In the genomic region with DNA sequence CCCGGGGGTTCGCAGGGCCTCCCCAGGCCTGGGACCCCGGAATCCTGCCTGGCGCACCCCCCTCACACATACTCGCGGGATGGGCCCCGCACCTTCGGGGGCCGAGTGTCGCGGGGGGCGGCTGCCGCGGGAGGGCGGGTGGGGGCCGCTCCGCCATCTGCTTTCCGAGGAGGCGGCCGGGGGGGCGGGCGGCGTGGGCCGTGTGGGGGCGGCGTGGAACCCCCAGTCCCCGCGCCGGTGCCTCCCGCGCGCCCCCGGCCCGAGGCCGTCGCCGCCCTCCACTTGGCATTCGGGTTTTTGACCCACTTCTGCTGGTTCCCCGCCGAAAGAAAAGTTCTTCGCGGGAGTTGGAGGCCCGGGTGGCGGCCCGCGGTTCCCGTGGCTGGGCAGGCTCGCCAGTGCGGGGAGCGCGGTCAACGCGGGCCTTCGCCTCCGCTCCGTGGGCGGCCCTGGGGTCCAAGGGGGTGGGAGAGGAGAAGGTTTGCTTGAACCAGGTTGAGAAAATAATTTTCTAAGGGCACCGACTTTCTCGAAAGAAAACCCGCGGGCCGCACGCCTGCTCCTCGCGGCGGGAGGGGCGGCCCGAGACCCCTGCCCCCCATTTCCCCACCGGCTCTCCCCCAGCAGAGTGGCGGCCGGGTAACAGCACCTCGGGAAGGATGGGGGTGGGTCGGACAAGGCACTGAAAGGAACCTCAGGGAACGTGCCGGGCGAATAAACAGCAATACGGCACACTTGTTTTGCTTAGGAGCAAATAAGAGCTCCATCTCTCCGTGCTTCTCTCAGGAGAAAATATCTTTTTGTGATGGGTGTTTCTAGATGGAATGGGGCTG, we compare ENCODE assay signal across 8 cellular contexts. TPM values are rescaled to one million over a fixed set of nuclear protein-coding genes. Genes with fewer than 3 reads are reported as not detected.
A peak's percentile ranks its signal among the peaks of the same experiment; 100 is the strongest.
DNase-seq lines count a peak whose midpoint lies in the region; TF ChIP-seq lines count a peak whose summit lies in the region.

No MANE protein-coding gene starts in this region.

- H3K9me3 ChIP-seq in H9 (ENCODE audit: control insufficient read depth, low read depth, low read length) (no peaks in the 10 kb centered on the region), skeletal muscle tissue (ENCODE audit: control insufficient read depth in 3 of 3, low read length in 3 of 3) (no peaks in the 10 kb centered on the region)

- no peak overlapping the region for H2BK20ac ChIP-seq in H9 (ENCODE audit: low read depth, low read length, poor library complexity, severe bottlenecking)

- no peak overlapping the region for H2BK5ac ChIP-seq in H9 (ENCODE audit: insufficient read length, low read length)

- H2AFZ ChIP-seq in H9 (ENCODE audit: low read length): no peak overlapping the region

- peak overlapping the region; percentile 75 to 83 for H3K4me3 Mint-ChIP-seq in H9
- H3K4me3 Mint-ChIP-seq in activated CD4-positive, alpha-beta memory T cell treated with anti-CD3 and anti-CD28 coated beads, Interleukin-2, amount 10 ng/mL, durations not matched to agents 7 days and 5 days: peak overlapping the region; percentile 73
- H3K4me3 Mint-ChIP-seq in glutamatergic neuron (ENCODE audit: unreplicated experiment): peak overlapping the region; percentile 88

- H3K27ac ChIP-seq in H9 (ENCODE audit: insufficient read length, low read depth, low read length): no peak overlapping the region
- H3K27ac ChIP-seq in skeletal muscle tissue (ENCODE audit: low read depth, low read length): peak overlapping the region; percentile 68

- H3K14ac ChIP-seq in H9 (ENCODE audit: insufficient read depth, low read length): peak overlapping the region; percentile 89; the same call in 1 of the 2 replicates

- CTCF ChIA-PET in activated CD4-positive, alpha-beta memory T cell treated with anti-CD3 and anti-CD28 coated beads, Interleukin-2, amount 10 ng/mL, durations not matched to agents 7 days and 5 days (lab: Charles Lee): interaction anchor here (0.7 to 1.9 kb wide), 3 partner anchors 12 to 1553 kb away, joined by 3 to 5 read pairs (median 4); partner anchors contain the start of gene KLHL21

- H4K5ac ChIP-seq in H9 (ENCODE audit: insufficient read length, low read depth, low read length): no peak overlapping the region

- peaks cover 6 to 9% (median 7%) of the 10 kb centered on the region in 3 donors for H3K36me3 ChIP-seq in skeletal muscle tissue (ENCODE audit: control insufficient read depth in 3 of 3, insufficient read depth in 3 of 3, low read length in 3 of 3)

- no peak overlapping the region for H2AK5ac ChIP-seq in H9 (ENCODE audit: insufficient read length, low read length)

- H3K23me2 ChIP-seq in H9 (ENCODE audit: insufficient read length, low read depth, low read length, poor library complexity, severe bottlenecking): peaks cover 17% of the 10 kb centered on the region

- no CpG with 5 or more reads among the region's 78 CpGs for WGBS in H9 (ENCODE audit: extremely low coverage, insufficient read length, low lambda C conversion rate)

- H3K9ac ChIP-seq in H9 (ENCODE audit: extremely low read depth, insufficient read length, low read length): peak overlapping the region; percentile 33
- H3K9ac ChIP-seq in skeletal muscle tissue (ENCODE audit: low read depth in 1 of 3, low read length in 3 of 3): peak overlapping the region; percentile 51 to 77 (median 67)

- H3K27me3 ChIP-seq in H9 (ENCODE audit: insufficient read depth, low read length): no peaks in the 10 kb centered on the region
- H3K27me3 ChIP-seq in skeletal muscle tissue (ENCODE audit: control insufficient read depth in 3 of 3, insufficient read depth in 3 of 3, low read length in 3 of 3): no peaks in the 10 kb centered on the region

- H3K79me1 ChIP-seq in H9 (ENCODE audit: insufficient read depth, low read depth, low read length, poor library complexity, severe bottlenecking): peaks cover 9% of the 10 kb centered on the region

- H3K4ac ChIP-seq in H9 (ENCODE audit: low read depth, low read length): no peak overlapping the region

- H3K23ac ChIP-seq in H9 (ENCODE audit: insufficient read length, low read depth, low read length): no peak overlapping the region

- H4K91ac ChIP-seq in H9 (ENCODE audit: insufficient read length, low read depth, low read length): no peak overlapping the region

- H3K79me2 ChIP-seq in H9 (ENCODE audit: insufficient read depth, low read length): peaks cover 15% of the 10 kb centered on the region; the same call in 1 of the 2 replicates

- H3K56ac ChIP-seq in H9 (ENCODE audit: insufficient read length, low read depth, low read length): no peak overlapping the region

- no peak overlapping the region for H2BK120ac ChIP-seq in H9 (ENCODE audit: low read depth, low read length, poor library complexity, severe bottlenecking)

- H4K20me1 ChIP-seq in H9 (ENCODE audit: control insufficient read depth, insufficient read depth, insufficient read length): no peaks in the 10 kb centered on the region

- no peak overlapping the region for H3K18ac ChIP-seq in H9 (ENCODE audit: insufficient read length, low read depth, low read length)

- H3K27me3 Mint-ChIP-seq in H9 (ENCODE audit: low read depth): peaks cover 14% of the 10 kb centered on the region
- no peaks in the 10 kb centered on the region for H3K27me3 Mint-ChIP-seq in activated CD4-positive, alpha-beta memory T cell treated with anti-CD3 and anti-CD28 coated beads, Interleukin-2, amount 10 ng/mL, durations not matched to agents 7 days and 5 days
- peaks cover 17% of the 10 kb centered on the region for H3K27me3 Mint-ChIP-seq in glutamatergic neuron (ENCODE audit: unreplicated experiment)

- no peak for DNase-seq in H9
- no peak for DNase-seq in activated CD4-positive, alpha-beta memory T cell treated with anti-CD3 and anti-CD28 coated beads, Interleukin-2, amount 10 ng/mL, durations not matched to agents 7 days and 5 days
- DNase-seq in glutamatergic neuron: peak; percentile 36
- no peak for DNase-seq in SHP77 (lab: John Stamatoyannopoulos, UW)
- DNase-seq in NCI-H187 (lab: John Stamatoyannopoulos, UW): no peak
- no peak for DNase-seq in SW 1271 (lab: John Stamatoyannopoulos, UW)
- no peak for DNase-seq in A172 (ENCODE audit: low spot score)

- H2BK15ac ChIP-seq in H9 (ENCODE audit: low read depth, low read length): no peak overlapping the region

- TF ChIP-seq CTCF in H9 (conservative IDR thresholded peaks at IDR 0.05): no peak
- no peak for TF ChIP-seq CTCF in glutamatergic neuron (IDR thresholded peaks at IDR 0.05; ENCODE audit: partially characterized antibody, unreplicated experiment)

- H3K27ac Mint-ChIP-seq in H9 (peak overlapping the region in 2 of 3 experiments; percentile 37 to 55; a peak in 2 of 7 replicates), glutamatergic neuron (ENCODE audit: unreplicated experiment) (no peak overlapping the region)
- no peak overlapping the region for H3K27ac Mint-ChIP-seq in activated CD4-positive, alpha-beta memory T cell treated with anti-CD3 and anti-CD28 coated beads, Interleukin-2, amount 10 ng/mL, durations not matched to agents 7 days and 5 days

- peaks cover 13 to 41% (median 32%) of the 10 kb centered on the region in 3 experiments; a peak in 6 of 7 replicates for H3K36me3 Mint-ChIP-seq in H9 (ENCODE audit: insufficient read depth in 1 of 3, low read depth in 3 of 3)
- H3K36me3 Mint-ChIP-seq in activated CD4-positive, alpha-beta memory T cell treated with anti-CD3 and anti-CD28 coated beads, Interleukin-2, amount 10 ng/mL, durations not matched to agents 7 days and 5 days (ENCODE audit: low read depth): peaks cover 26% of the 10 kb centered on the region
- H3K36me3 Mint-ChIP-seq in glutamatergic neuron (ENCODE audit: unreplicated experiment): no peaks in the 10 kb centered on the region

- POLR2A ChIA-PET in activated CD4-positive, alpha-beta memory T cell treated with anti-CD3 and anti-CD28 coated beads, Interleukin-2, amount 10 ng/mL, durations not matched to agents 7 days and 5 days (lab: Charles Lee): interaction anchor here (3.8 kb wide), 1 partner anchor 13 kb away, joined by 35 read pairs; the partner anchor contains the start of gene KLHL21

- peak overlapping the region; percentile 43 to 69 (median 57) for H3K4me3 ChIP-seq in skeletal muscle tissue (ENCODE audit: low read length in 3 of 3)

- no peak overlapping the region for H2BK12ac ChIP-seq in H9 (ENCODE audit: insufficient read length, low read depth, low read length)

- peak overlapping the region; percentile 78 for H3K4me2 ChIP-seq in H9 (ENCODE audit: insufficient read depth, insufficient read length, low read length)

- H4K8ac ChIP-seq in H9 (replicated peaks; ENCODE audit: insufficient read length, low read depth, low read length): no peak overlapping the region

- H3K4me1 Mint-ChIP-seq in H9 (peaks cover 13 to 15% of the 10 kb centered on the region in 2 experiments), glutamatergic neuron (ENCODE audit: low read depth, unreplicated experiment) (peaks cover 3% of the 10 kb centered on the region)
- peaks cover 27% of the 10 kb centered on the region for H3K4me1 Mint-ChIP-seq in activated CD4-positive, alpha-beta memory T cell treated with anti-CD3 and anti-CD28 coated beads, Interleukin-2, amount 10 ng/mL, durations not matched to agents 7 days and 5 days

- H3K9me3 Mint-ChIP-seq in H9: no peaks in the 10 kb centered on the region
- H3K9me3 Mint-ChIP-seq in activated CD4-positive, alpha-beta memory T cell treated with anti-CD3 and anti-CD28 coated beads, Interleukin-2, amount 10 ng/mL, durations not matched to agents 7 days and 5 days: no peaks in the 10 kb centered on the region
- peaks cover 7% of the 10 kb centered on the region for H3K9me3 Mint-ChIP-seq in glutamatergic neuron (ENCODE audit: unreplicated experiment)

- H3T11ph ChIP-seq in H9 (ENCODE audit: low read length): no peak overlapping the region

- H3K4me1 ChIP-seq in H9 (ENCODE audit: insufficient read depth, low read length) (no peaks in the 10 kb centered on the region), skeletal muscle tissue (ENCODE audit: control insufficient read depth in 3 of 3, insufficient read depth in 3 of 3, low read length in 3 of 3) (peaks cover 13 to 18% (median 13%) of the 10 kb centered on the region in 3 donors)

RNA-seq across cellular contexts. Expression of gene PHF13, which starts 1.6 kb away (rescaled TPM):
- 55.8 and 56.4 TPM in 2 replicates for total RNA-seq in H9 (2021)
- 10 to 100 TPM; 15.4 to 17.2 TPM for total RNA-seq in activated CD4-positive, alpha-beta memory T cell treated with anti-CD3 and anti-CD28 coated beads, Interleukin-2, amount 10 ng/mL, durations not matched to agents 7 days and 5 days
- total RNA-seq in glutamatergic neuron (ENCODE audit: unreplicated experiment): 13.2 TPM
- total RNA-seq in skeletal muscle tissue: 17.7 TPM
- 6.2 and 8.4 TPM in 2 replicates for total RNA-seq in A172 (2014; rRNA removed; shearing (Covaris generic))

RNA-seq across cellular contexts. Expression of gene THAP3, which starts 9.5 kb away (rescaled TPM):
- 14.0 and 15.3 TPM in 2 replicates for total RNA-seq in H9 (2021)
- total RNA-seq in activated CD4-positive, alpha-beta memory T cell treated with anti-CD3 and anti-CD28 coated beads, Interleukin-2, amount 10 ng/mL, durations not matched to agents 7 days and 5 days: 10 to 100 TPM; 23.7 to 24.1 TPM
- 30.2 TPM for total RNA-seq in glutamatergic neuron (ENCODE audit: unreplicated experiment)
- 25.6 TPM for total RNA-seq in skeletal muscle tissue
- total RNA-seq in A172 (2014; rRNA removed; shearing (Covaris generic)): 18.1 and 21.3 TPM in 2 replicates

RNA-seq across cellular contexts. Expression of gene KLHL21, which starts 12.5 kb away (rescaled TPM):
- total RNA-seq in H9 (2021): 31.9 and 32.7 TPM in 2 replicates
- 10 to 100 TPM; 26.7 to 27.0 TPM for total RNA-seq in activated CD4-positive, alpha-beta memory T cell treated with anti-CD3 and anti-CD28 coated beads, Interleukin-2, amount 10 ng/mL, durations not matched to agents 7 days and 5 days
- 9.2 TPM for total RNA-seq in glutamatergic neuron (ENCODE audit: unreplicated experiment)
- total RNA-seq in skeletal muscle tissue: 27.1 TPM
- total RNA-seq in A172 (2014; rRNA removed; shearing (Covaris generic)): 16.0 and 18.2 TPM in 2 replicates

RNA-seq across cellular contexts. Expression of gene ZBTB48, which starts 35.4 kb away (rescaled TPM):
- total RNA-seq in H9 (2021): 30.3 and 33.2 TPM in 2 replicates
- 10 to 100 TPM; 33.2 to 42.3 TPM for total RNA-seq in activated CD4-positive, alpha-beta memory T cell treated with anti-CD3 and anti-CD28 coated beads, Interleukin-2, amount 10 ng/mL, durations not matched to agents 7 days and 5 days
- total RNA-seq in glutamatergic neuron (ENCODE audit: unreplicated experiment): 39.0 TPM
- total RNA-seq in skeletal muscle tissue: 10.4 TPM
- total RNA-seq in A172 (2014; rRNA removed; shearing (Covaris generic)): 7.6 and 12.6 TPM in 2 replicates

Comparison
In these comparisons a context has a peak if more than half of its experiments do, and no peak if none do; other contexts are left out.
1. H3K27ac Mint-ChIP-seq: peak in H9 (2 of 3); none in activated CD4-positive, alpha-beta memory T cell treated with anti-CD3 and anti-CD28 coated beads, Interleukin-2, amount 10 ng/mL, durations not matched to agents 7 days and 5 days (single experiment) and glutamatergic neuron (single experiment).
2. Peak in every context shown above with its lines, with median percentiles within 50 percentile points of each other: H3K4me3 Mint-ChIP-seq.